In the genomic region with DNA sequence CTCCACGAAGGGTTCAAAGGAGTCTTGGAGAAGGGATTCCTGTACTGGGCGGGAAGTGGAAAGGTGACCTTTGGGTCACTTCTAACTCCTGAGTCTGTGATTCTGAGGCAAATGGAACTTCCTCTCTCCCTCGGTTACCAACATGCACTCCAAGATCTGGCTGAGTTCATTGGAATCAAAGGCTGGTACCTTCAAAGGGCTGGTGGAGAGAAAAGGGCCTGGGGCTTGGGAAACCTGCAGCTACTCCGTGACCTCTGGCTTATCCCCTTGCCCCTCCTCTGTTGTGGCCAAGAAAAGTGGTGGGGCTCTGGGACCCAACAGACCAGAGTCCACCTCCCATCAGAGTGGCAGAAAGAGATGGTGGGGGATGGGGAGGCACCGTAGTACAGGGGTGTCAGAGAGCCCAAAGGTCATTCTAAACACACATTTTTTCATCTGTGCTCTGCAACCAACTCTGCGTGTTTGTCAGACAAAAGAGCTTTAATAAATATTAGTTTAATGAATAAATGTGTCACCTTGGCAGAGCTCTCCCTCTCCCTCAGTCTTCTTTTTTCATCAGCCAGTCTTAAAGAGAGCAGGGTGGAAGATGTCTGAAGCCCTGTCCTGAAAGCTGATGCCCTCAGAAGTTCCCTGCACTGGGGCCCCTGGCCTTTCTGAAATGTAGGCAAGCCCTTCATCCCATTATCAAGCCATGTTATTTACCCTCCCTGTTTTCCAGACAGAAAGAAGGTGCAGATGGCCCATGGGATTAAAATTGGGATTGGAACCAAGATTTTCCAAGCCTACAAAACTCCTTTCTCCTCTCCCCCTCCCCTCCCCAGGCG, we compare ENCODE assay signal across 1 cellular context.
A peak's percentile ranks its signal among the peaks of the same experiment; 100 is the strongest.
TF ChIP-seq lines count a peak whose summit lies in the region.

No MANE protein-coding gene starts in this region.

TF ChIP-seq in HepG2, 621 proteins besides CTCF, POLR2A, EP300 and RAD21 (continued from another document and continues in another):
- TF ChIP-seq, protein P1, sequence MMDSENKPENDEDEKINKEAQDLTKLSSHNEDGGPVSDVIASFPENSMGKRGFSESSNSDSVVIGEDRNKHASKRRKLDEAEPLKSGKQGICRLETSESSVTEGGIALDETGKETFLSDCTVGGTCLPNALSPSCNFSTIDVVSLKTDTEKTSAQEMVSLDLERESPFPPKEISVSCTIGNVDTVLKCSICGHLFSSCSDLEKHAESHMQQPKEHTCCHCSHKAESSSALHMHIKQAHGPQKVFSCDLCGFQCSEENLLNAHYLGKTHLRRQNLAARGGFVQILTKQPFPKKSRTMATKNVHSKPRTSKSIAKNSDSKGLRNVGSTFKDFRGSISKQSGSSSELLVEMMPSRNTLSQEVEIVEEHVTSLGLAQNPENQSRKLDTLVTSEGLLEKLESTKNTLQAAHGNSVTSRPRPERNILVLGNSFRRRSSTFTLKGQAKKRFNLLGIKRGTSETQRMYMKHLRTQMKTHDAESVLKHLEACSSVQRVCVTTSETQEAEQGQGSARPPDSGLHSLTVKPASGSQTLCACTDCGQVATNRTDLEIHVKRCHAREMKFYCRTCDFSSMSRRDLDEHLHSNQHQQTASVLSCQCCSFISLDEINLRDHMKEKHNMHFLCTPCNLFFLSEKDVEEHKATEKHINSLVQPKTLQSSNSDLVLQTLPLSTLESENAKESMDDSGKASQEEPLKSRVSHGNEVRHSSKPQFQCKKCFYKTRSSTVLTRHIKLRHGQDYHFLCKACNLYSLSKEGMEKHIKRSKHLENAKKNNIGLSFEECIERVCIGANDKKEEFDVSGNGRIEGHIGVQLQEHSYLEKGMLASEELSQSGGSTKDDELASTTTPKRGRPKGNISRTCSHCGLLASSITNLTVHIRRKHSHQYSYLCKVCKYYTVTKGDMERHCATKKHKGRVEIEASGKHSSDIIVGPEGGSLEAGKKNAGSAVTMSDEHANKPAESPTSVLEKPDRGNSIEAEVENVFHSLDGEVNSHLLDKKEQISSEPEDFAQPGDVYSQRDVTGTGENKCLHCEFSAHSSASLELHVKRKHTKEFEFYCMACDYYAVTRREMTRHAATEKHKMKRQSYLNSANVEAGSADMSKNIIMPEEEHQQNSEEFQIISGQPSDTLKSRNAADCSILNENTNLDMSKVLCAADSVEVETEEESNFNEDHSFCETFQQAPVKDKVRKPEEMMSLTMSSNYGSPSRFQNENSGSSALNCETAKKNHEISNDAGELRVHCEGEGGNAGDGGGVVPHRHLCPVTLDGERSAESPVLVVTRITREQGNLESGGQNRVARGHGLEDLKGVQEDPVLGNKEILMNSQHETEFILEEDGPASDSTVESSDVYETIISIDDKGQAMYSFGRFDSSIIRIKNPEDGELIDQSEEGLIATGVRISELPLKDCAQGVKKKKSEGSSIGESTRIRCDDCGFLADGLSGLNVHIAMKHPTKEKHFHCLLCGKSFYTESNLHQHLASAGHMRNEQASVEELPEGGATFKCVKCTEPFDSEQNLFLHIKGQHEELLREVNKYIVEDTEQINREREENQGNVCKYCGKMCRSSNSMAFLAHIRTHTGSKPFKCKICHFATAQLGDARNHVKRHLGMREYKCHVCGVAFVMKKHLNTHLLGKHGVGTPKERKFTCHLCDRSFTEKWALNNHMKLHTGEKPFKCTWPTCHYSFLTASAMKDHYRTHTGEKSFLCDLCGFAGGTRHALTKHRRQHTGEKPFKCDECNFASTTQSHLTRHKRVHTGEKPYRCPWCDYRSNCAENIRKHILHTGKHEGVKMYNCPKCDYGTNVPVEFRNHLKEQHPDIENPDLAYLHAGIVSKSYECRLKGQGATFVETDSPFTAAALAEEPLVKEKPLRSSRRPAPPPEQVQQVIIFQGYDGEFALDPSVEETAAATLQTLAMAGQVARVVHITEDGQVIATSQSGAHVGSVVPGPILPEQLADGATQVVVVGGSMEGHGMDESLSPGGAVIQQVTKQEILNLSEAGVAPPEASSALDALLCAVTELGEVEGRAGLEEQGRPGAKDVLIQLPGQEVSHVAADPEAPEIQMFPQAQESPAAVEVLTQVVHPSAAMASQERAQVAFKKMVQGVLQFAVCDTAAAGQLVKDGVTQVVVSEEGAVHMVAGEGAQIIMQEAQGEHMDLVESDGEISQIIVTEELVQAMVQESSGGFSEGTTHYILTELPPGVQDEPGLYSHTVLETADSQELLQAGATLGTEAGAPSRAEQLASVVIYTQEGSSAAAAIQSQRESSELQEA (CRISPR knock-in tag; IDR thresholded peaks at IDR 0.05; ENCODE audit: not compliant biosample characterization) = no peak
- TF ChIP-seq KAT7 (CRISPR knock-in tag; IDR thresholded peaks at IDR 0.05; ENCODE audit: borderline replicate concordance) (peak; percentile 80), YY1 (IDR thresholded peaks at IDR 0.05; ENCODE audit: insufficient read depth, insufficient replicate concordance, low read depth, low read length) (no peak), MBD4 (IDR thresholded peaks at IDR 0.05; ENCODE audit: borderline replicate concordance, low read length) (no peak), DMAP1 (CRISPR knock-in tag; IDR thresholded peaks at IDR 0.05) (peak; percentile 87), CERS6 (CRISPR knock-in tag; IDR thresholded peaks at IDR 0.05) (no peak), KLF6 (CRISPR knock-in tag; IDR thresholded peaks at IDR 0.05) (peak; percentile 64; the same call in 1 of the 2 replicates), TBX3 (IDR thresholded peaks at IDR 0.05; ENCODE audit: borderline replicate concordance) (peak; percentile 99), HES4 (CRISPR knock-in tag; IDR thresholded peaks at IDR 0.05; ENCODE audit: borderline replicate concordance) (no peak; the same call in 1 of the 2 replicates), TAF15 (IDR thresholded peaks at IDR 0.05; ENCODE audit: low read depth, low read length, poor library complexity, severe bottlenecking) (no peak), ZNF549 (CRISPR knock-in tag; IDR thresholded peaks at IDR 0.05) (no peak), BRF2 (CRISPR knock-in tag; IDR thresholded peaks at IDR 0.05) (peak; percentile 67; the same call in 1 of the 2 replicates), HNRNPLL (IDR thresholded peaks at IDR 0.05; ENCODE audit: low read depth, low read length, poor library complexity, severe bottlenecking) (no peak), ZNF253 (CRISPR knock-in tag; IDR thresholded peaks at IDR 0.05; ENCODE audit: borderline replicate concordance) (no peak), ZNF121 (CRISPR knock-in tag; IDR thresholded peaks at IDR 0.05) (peak; percentile 71; the same call in 1 of the 2 replicates), ATF6 (CRISPR knock-in tag; conservative IDR thresholded peaks at IDR 0.05) (no peak; the same call in 1 of the 2 replicates), CSRNP2 (CRISPR knock-in tag; conservative IDR thresholded peaks at IDR 0.05; ENCODE audit: low read depth) (no peak), HOXD1 (CRISPR knock-in tag; IDR thresholded peaks at IDR 0.05) (peak; percentile 71; the same call in 1 of the 2 replicates)
- TF ChIP-seq, protein P2, sequence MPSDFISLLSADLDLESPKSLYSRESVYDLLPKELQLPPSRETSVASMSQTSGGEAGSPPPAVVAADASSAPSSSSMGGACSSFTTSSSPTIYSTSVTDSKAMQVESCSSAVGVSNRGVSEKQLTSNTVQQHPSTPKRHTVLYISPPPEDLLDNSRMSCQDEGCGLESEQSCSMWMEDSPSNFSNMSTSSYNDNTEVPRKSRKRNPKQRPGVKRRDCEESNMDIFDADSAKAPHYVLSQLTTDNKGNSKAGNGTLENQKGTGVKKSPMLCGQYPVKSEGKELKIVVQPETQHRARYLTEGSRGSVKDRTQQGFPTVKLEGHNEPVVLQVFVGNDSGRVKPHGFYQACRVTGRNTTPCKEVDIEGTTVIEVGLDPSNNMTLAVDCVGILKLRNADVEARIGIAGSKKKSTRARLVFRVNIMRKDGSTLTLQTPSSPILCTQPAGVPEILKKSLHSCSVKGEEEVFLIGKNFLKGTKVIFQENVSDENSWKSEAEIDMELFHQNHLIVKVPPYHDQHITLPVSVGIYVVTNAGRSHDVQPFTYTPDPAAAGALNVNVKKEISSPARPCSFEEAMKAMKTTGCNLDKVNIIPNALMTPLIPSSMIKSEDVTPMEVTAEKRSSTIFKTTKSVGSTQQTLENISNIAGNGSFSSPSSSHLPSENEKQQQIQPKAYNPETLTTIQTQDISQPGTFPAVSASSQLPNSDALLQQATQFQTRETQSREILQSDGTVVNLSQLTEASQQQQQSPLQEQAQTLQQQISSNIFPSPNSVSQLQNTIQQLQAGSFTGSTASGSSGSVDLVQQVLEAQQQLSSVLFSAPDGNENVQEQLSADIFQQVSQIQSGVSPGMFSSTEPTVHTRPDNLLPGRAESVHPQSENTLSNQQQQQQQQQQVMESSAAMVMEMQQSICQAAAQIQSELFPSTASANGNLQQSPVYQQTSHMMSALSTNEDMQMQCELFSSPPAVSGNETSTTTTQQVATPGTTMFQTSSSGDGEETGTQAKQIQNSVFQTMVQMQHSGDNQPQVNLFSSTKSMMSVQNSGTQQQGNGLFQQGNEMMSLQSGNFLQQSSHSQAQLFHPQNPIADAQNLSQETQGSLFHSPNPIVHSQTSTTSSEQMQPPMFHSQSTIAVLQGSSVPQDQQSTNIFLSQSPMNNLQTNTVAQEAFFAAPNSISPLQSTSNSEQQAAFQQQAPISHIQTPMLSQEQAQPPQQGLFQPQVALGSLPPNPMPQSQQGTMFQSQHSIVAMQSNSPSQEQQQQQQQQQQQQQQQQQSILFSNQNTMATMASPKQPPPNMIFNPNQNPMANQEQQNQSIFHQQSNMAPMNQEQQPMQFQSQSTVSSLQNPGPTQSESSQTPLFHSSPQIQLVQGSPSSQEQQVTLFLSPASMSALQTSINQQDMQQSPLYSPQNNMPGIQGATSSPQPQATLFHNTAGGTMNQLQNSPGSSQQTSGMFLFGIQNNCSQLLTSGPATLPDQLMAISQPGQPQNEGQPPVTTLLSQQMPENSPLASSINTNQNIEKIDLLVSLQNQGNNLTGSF (CRISPR knock-in tag; IDR thresholded peaks at IDR 0.05) = no peak
- TF ChIP-seq, protein P3, sequence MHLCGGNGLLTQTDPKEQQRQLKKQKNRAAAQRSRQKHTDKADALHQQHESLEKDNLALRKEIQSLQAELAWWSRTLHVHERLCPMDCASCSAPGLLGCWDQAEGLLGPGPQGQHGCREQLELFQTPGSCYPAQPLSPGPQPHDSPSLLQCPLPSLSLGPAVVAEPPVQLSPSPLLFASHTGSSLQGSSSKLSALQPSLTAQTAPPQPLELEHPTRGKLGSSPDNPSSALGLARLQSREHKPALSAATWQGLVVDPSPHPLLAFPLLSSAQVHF (CRISPR knock-in tag; IDR thresholded peaks at IDR 0.05) = no peak
- TF ChIP-seq, protein P4, sequence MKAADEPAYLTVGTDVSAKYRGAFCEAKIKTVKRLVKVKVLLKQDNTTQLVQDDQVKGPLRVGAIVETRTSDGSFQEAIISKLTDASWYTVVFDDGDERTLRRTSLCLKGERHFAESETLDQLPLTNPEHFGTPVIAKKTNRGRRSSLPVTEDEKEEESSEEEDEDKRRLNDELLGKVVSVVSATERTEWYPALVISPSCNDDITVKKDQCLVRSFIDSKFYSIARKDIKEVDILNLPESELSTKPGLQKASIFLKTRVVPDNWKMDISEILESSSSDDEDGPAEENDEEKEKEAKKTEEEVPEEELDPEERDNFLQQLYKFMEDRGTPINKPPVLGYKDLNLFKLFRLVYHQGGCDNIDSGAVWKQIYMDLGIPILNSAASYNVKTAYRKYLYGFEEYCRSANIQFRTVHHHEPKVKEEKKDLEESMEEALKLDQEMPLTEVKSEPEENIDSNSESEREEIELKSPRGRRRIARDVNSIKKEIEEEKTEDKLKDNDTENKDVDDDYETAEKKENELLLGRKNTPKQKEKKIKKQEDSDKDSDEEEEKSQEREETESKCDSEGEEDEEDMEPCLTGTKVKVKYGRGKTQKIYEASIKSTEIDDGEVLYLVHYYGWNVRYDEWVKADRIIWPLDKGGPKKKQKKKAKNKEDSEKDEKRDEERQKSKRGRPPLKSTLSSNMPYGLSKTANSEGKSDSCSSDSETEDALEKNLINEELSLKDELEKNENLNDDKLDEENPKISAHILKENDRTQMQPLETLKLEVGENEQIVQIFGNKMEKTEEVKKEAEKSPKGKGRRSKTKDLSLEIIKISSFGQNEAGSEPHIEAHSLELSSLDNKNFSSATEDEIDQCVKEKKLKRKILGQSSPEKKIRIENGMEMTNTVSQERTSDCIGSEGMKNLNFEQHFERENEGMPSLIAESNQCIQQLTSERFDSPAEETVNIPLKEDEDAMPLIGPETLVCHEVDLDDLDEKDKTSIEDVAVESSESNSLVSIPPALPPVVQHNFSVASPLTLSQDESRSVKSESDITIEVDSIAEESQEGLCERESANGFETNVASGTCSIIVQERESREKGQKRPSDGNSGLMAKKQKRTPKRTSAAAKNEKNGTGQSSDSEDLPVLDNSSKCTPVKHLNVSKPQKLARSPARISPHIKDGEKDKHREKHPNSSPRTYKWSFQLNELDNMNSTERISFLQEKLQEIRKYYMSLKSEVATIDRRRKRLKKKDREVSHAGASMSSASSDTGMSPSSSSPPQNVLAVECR (CRISPR knock-in tag; IDR thresholded peaks at IDR 0.05; ENCODE audit: borderline replicate concordance) = peak; percentile 84; the same call in 1 of the 2 replicates
